Comparison of ENCODE assay signal across 8 cellular contexts in genomic region chr7:3300651-3301471, GRCh38. TPM values are rescaled to one million over a fixed set of nuclear protein-coding genes. Genes with fewer than 3 reads are reported as not detected.
DNase-seq lines count a peak whose midpoint lies in the region; ATAC-seq and TF ChIP-seq lines count a peak whose summit lies in the region.

TSS of gene SDK1 (plus strand) at chr7:3301252. CDS start at chr7:3301587, 335 bp downstream.

- intact Hi-C loops in ovary (cut with DNase I) = loop anchor here in 1 of 4 donors (5.0 kb wide), 1 partner anchor 1331 kb away; no protein-coding TSS in a partner anchor

- H3K27me3 ChIP-seq in GM23248 (replicated peaks; ENCODE audit: insufficient read depth) = peaks cover 22% of the 10 kb centered on the region
- no peaks in the 10 kb centered on the region for H3K27me3 ChIP-seq in ovary
- no peaks in the 10 kb centered on the region for H3K27me3 ChIP-seq in thoracic aorta (replicated peaks; ENCODE audit: insufficient read depth)

- H3K27ac ChIP-seq in GM23248 (no peak within 1 kb of the TSS), ovary (peak within 1 kb of the TSS in 1 of 2 donors; percentile 57), thoracic aorta (peak within 1 kb of the TSS; percentile 64 to 71)

- H3K4me3 Mint-ChIP-seq in activated naive CD4-positive, alpha-beta T cell treated with anti-CD3 and anti-CD28 coated beads, Interleukin-2, amount 50 U/mL, for 24 hours = peak within 1 kb of the TSS; percentile 86
- peak within 1 kb of the TSS; percentile 92 for H3K4me3 Mint-ChIP-seq in glutamatergic neuron (ENCODE audit: unreplicated experiment)

- no peak within 1 kb of the TSS for H3K9ac ChIP-seq in GM23248

- 0 out of 2 replicates have a peak within 1 kb of the TSS, but pooled peaks have one; percentile 29 for H2AFZ ChIP-seq in GM23248

- H4K20me1 ChIP-seq in GM23248 (ENCODE audit: insufficient read depth) = no peaks in the 10 kb centered on the region

- ATAC-seq in thoracic aorta (ENCODE audit: insufficient number of reproducible peaks, low FRiP score, low read depth) = peak; percentile 77

- peaks cover 11% of the 10 kb centered on the region for H3K4me1 Mint-ChIP-seq in activated naive CD4-positive, alpha-beta T cell treated with anti-CD3 and anti-CD28 coated beads, Interleukin-2, amount 50 U/mL, for 24 hours
- H3K4me1 Mint-ChIP-seq in glutamatergic neuron (ENCODE audit: low read depth, unreplicated experiment) = peaks cover 20% of the 10 kb centered on the region

- no peak for TF ChIP-seq POLR2A in ovary (IDR thresholded peaks at IDR 0.05)

- H3K36me3 ChIP-seq in GM23248 (ENCODE audit: low read depth) (no peaks in the 10 kb centered on the region), ovary (no peaks in the 10 kb centered on the region), thoracic aorta (no peaks in the 10 kb centered on the region)

- H3K4me1 ChIP-seq in GM23248 (ENCODE audit: insufficient read depth) = no peaks in the 10 kb centered on the region
- peaks cover 3% of the 10 kb centered on the region for H3K4me1 ChIP-seq in ovary (ENCODE audit: insufficient read depth)
- peaks cover 7 to 27% of the 10 kb centered on the region in 2 donors for H3K4me1 ChIP-seq in thoracic aorta (ENCODE audit: control insufficient read depth in 1 of 2, low read depth in 2 of 2)

- H3K36me3 Mint-ChIP-seq in activated naive CD4-positive, alpha-beta T cell treated with anti-CD3 and anti-CD28 coated beads, Interleukin-2, amount 50 U/mL, for 24 hours = no peaks in the 10 kb centered on the region
- H3K36me3 Mint-ChIP-seq in glutamatergic neuron (ENCODE audit: unreplicated experiment) = no peaks in the 10 kb centered on the region

- peak within 1 kb of the TSS; percentile 42 for H3K4me3 ChIP-seq in GM23248
- H3K4me3 ChIP-seq in ovary = peak within 1 kb of the TSS; percentile 61
- peak within 1 kb of the TSS; percentile 84 for H3K4me3 ChIP-seq in thoracic aorta

- H3K9me2 ChIP-seq in GM23248 (ENCODE audit: insufficient read depth) = no peaks in the 10 kb centered on the region

- H3K27me3 Mint-ChIP-seq in activated naive CD4-positive, alpha-beta T cell treated with anti-CD3 and anti-CD28 coated beads, Interleukin-2, amount 50 U/mL, for 24 hours = peaks cover 2% of the 10 kb centered on the region
- H3K27me3 Mint-ChIP-seq in glutamatergic neuron (ENCODE audit: unreplicated experiment) = peaks cover 16% of the 10 kb centered on the region

- TF ChIP-seq CTCF in LNCAP (IDR thresholded peaks at IDR 0.05) (peak; percentile 92), glutamatergic neuron (IDR thresholded peaks at IDR 0.05; ENCODE audit: partially characterized antibody, unreplicated experiment) (peak; percentile 96), ovary (IDR thresholded peaks at IDR 0.05) (peak; percentile 88 to 98 (median 93)), thoracic aorta (IDR thresholded peaks at IDR 0.05) (peak; percentile 95)

- TF ChIP-seq EP300 in ovary (IDR thresholded peaks at IDR 0.05) = no peak

- no peak within 1 kb of the TSS for H3K27ac Mint-ChIP-seq in activated naive CD4-positive, alpha-beta T cell treated with anti-CD3 and anti-CD28 coated beads, Interleukin-2, amount 50 U/mL, for 24 hours
- H3K27ac Mint-ChIP-seq in glutamatergic neuron (ENCODE audit: unreplicated experiment) = peak within 1 kb of the TSS; percentile 95

- H3K9me3 ChIP-seq in GM23248 (ENCODE audit: low read depth) (no peaks in the 10 kb centered on the region), ovary (no peaks in the 10 kb centered on the region), thoracic aorta (no peaks in the 10 kb centered on the region)

- in situ Hi-C loops in GM23248 (cut with MboI) = no loop called here

- peak within 1 kb of the TSS; percentile 33 for H3K4me2 ChIP-seq in GM23248 (ENCODE audit: unreplicated experiment)

- H3F3A ChIP-seq in GM23248 (ENCODE audit: insufficient read depth) = no peaks in the 10 kb centered on the region

- H3K79me2 ChIP-seq in GM23248 (ENCODE audit: insufficient read depth) = no peaks in the 10 kb centered on the region

- peak; percentile 59 for DNase-seq in DMS79 (lab: John Stamatoyannopoulos, UW)
- peak; percentile 84 for DNase-seq in GM23248
- DNase-seq in SHP77 treated with DMSO at 0.1 percent for 48 hours (lab: John Stamatoyannopoulos, UW) = peak; percentile 88
- DNase-seq in glutamatergic neuron = peak; percentile 96
- DNase-seq in ovary = peak; percentile 86 to 95 (median 94)
- peak; percentile 51 for DNase-seq in thoracic aorta (ENCODE audit: low spot score)

- no peaks in the 10 kb centered on the region for H3K9me3 Mint-ChIP-seq in activated naive CD4-positive, alpha-beta T cell treated with anti-CD3 and anti-CD28 coated beads, Interleukin-2, amount 50 U/mL, for 24 hours
- peaks cover 22% of the 10 kb centered on the region for H3K9me3 Mint-ChIP-seq in glutamatergic neuron (ENCODE audit: unreplicated experiment)

- 1 to 2% methylated on average over 41 to 83 of the region's 122 CpGs for WGBS in GM23248 (ENCODE audit: low coverage in 1 of 2, low lambda C conversion rate in 2 of 2, missing lambda C conversion rate in 2 of 2), 2 experiments
- 0% methylated on average over 27 to 122 of the region's 122 CpGs for WGBS in ovary, 3 donors

RNA-seq across cellular contexts. Expression of gene SDK1, which starts in this region (rescaled TPM):
- not detected in 2 replicates for total RNA-seq in GM23248 (2014; rRNA removed; shearing (Covaris generic))
- polyA plus RNA-seq in GM23248 (2016; fragmentation: Nextera tagmentation; extraction: Ambion mirVana) (not detected in 2 replicates), ovary (1 to 10 TPM; 1.2 to 2.8 TPM)
- total RNA-seq in glutamatergic neuron (ENCODE audit: unreplicated experiment) (225 TPM), ovary (10 to 100 TPM in 2 of 7 donors, 1 to 10 TPM in 5; 2.3 to 13.3 (median 4.5) TPM), thoracic aorta (10 to 100 TPM; 27.5 to 29.2 TPM)

Comparison
In these comparisons a context has a peak if more than half of its experiments do, and no peak if none do; other contexts are left out.
1. Peak in DNase-seq, H3K4me3 ChIP-seq and H3K4me2 ChIP-seq in GM23248; RNA of the gene not detected or under 1 TPM.